Comparison of ENCODE assay signal across 27 cellular contexts in genomic region chr7:148367701-148368475, GRCh38.
A peak's percentile ranks its signal among the peaks of the same experiment; 100 is the strongest.
DNase-seq lines count a peak whose midpoint lies in the region; ATAC-seq, FAIRE-seq and TF ChIP-seq lines count a peak whose summit lies in the region.
"Had no signal": no experiment of that assay in that cellular context is flagged by ENCODE, and none has a peak within 500 bp of the region (broad histone marks: within the 10 kb centered on the region; RNA-seq: fewer than 3 reads in every experiment).

No MANE protein-coding gene starts in this region.

- H3K9me2 ChIP-seq in MM.1S (replicated peaks; ENCODE audit: insufficient read depth, low read length) = no peaks in the 10 kb centered on the region

- H3K36me3 Mint-ChIP-seq in stimulated activated memory B cell treated with anti-CD40 and anti-IgM and Interleukin-4, amounts not matched to agents 10 μg/mL and 1 μg/mL and 100 μg/mL, for 72 hours = peaks cover 8% of the 10 kb centered on the region
- H3K36me3 Mint-ChIP-seq: CD14-positive monocyte had no signal

- H3K4me1 Mint-ChIP-seq in stimulated activated memory B cell treated with anti-CD40 and anti-IgM and Interleukin-4, amounts not matched to agents 10 μg/mL and 1 μg/mL and 100 μg/mL, for 72 hours = peaks cover 7% of the 10 kb centered on the region
- H3K4me1 Mint-ChIP-seq: CD14-positive monocyte, GM23338, nephron progenitor cell had no signal

- no peaks in the 10 kb centered on the region for H4K20me1 ChIP-seq in MM.1S (ENCODE audit: insufficient read depth, low read length)
- H4K20me1 ChIP-seq in GM12878 (ENCODE audit: control insufficient read depth, insufficient read depth) = no peaks in the 10 kb centered on the region

- H3K36me3 ChIP-seq in MM.1S (replicated peaks; ENCODE audit: insufficient read depth, low read length) = no peaks in the 10 kb centered on the region
- H3K36me3 ChIP-seq in GM12878 (ENCODE audit: control insufficient read depth in 2 of 2, insufficient read depth in 2 of 2, low read length in 1 of 2) = no peaks in the 10 kb centered on the region
- H3K36me3 ChIP-seq: breast epithelium, pancreas, transverse colon had no signal

- 19% methylated on average over 11 of the region's 11 CpGs for WGBS in GM12878 (ENCODE audit: insufficient coverage, insufficient replicate concordance, low lambda C conversion rate, missing lambda C conversion rate)

- H3F3A ChIP-seq in MM.1S (ENCODE audit: insufficient read depth, low read length) = no peaks in the 10 kb centered on the region

- intact Hi-C loops in GM12878 (cut with micrococcal nuclease; ENCODE audit: unreplicated experiment) = no loop called here

- H3K4me1 ChIP-seq in MM.1S (ENCODE audit: low read length) (peaks cover 7% of the 10 kb centered on the region), GM12878 (ENCODE audit: control insufficient read depth, insufficient read depth, low read length) (no peaks in the 10 kb centered on the region)
- H3K4me1 ChIP-seq: breast epithelium, pancreas, transverse colon had no signal

- no peak overlapping the region for H3K9ac ChIP-seq in MM.1S (ENCODE audit: low read length)
- H3K9ac ChIP-seq in GM12878 (ENCODE audit: control insufficient read depth, insufficient read depth, low read length) = no peak overlapping the region

- SMC1A ChIA-PET in GM12878 (lab: Charles Lee; ENCODE audit: uncharacterized antibody, unreplicated experiment) = interaction anchor here (0.5 to 0.6 kb wide), 2 partner anchors 170 to 355 kb away, joined by 3 read pairs; no protein-coding TSS in a partner anchor

- in situ Hi-C loops in GM12878 (cut with MboI) = no loop called here

- BruUV-seq in GM12878 (replicated peaks; lab: Mats Ljungman, UMichigan) = no TSS peak

- TF ChIP-seq CTCF in GM10266 (IDR thresholded peaks at IDR 0.05; ENCODE audit: control insufficient read depth, insufficient read depth, low read depth, missing control alignments) = no peak
- TF ChIP-seq CTCF in MM.1S (IDR thresholded peaks at IDR 0.05; ENCODE audit: low read length) = no peak
- no peak for TF ChIP-seq CTCF in GM12878 (IDR thresholded peaks at IDR 0.05 in 2 of 3, conservative IDR thresholded peaks at IDR 0.05 in 1 of 3; ENCODE audit: control insufficient read depth in 2 of 3, extremely low read depth in 1 of 3, insufficient read depth in 1 of 3, low read depth in 3 of 3, low read length in 3 of 3)

- no peak overlapping the region for H3K27ac ChIP-seq in MM.1S (ENCODE audit: low read length)
- no peak overlapping the region for H3K27ac ChIP-seq in GM12878 (ENCODE audit: control insufficient read depth, insufficient read depth)
- no peak overlapping the region for H3K27ac ChIP-seq in caudate nucleus (ENCODE audit: low read depth, low read length)
- H3K27ac ChIP-seq: breast epithelium, pancreas, transverse colon had no signal

- DNase-seq in GM10266 (ENCODE audit: extremely low spot score) (peak; percentile 27), MM.1S (no peak), GM12878 (ENCODE audit: low read depth, low spot score) (no peak), A172 (ENCODE audit: low spot score) (no peak), caudate nucleus (lab: John Stamatoyannopoulos, UW) (no peak)
- DNase-seq: activated CD4-positive, alpha-beta T cell treated with anti-CD3 and anti-CD28 coated beads, Interleukin-2, amount 50 U/mL, for 48 hours; activated naive CD4-positive, alpha-beta T cell treated with anti-CD3 and anti-CD28 coated beads, Interleukin-2, amount 50 U/mL, for 16 hours; amygdala; Calu3; KBM-7; NCI-H1436 treated with DMSO at 0.1 percent for 48 hours; NCI-H510A; nephron progenitor cell; pancreas; SHP77 treated with DMSO at 0.1 percent for 48 hours; stimulated activated CD4-positive, alpha-beta T cell treated with anti-CD3 and anti-CD28 coated beads, Interleukin-1b, Interleukin-23, amount 100 ng/mL, for 48 hours; SW 1271; transverse colon had no signal

- H3K4me3 Mint-ChIP-seq in stimulated activated memory B cell treated with anti-CD40 and anti-IgM and Interleukin-4, amounts not matched to agents 10 μg/mL and 1 μg/mL and 100 μg/mL, for 72 hours = no peak overlapping the region
- H3K4me3 Mint-ChIP-seq: activated T-helper 1 cell treated with anti-CD3 and anti-CD28 coated beads, Interleukin-12 subunit alpha, Interleukin-12 subunit beta, Interleukin-2, Interleukin-4 antibody, amounts not matched to agents 30 ng/mL and 10 ng/mL and 1 ng/mL, durations not matched to agents 14 hours and 24 hours and 36 hours; CD14-positive monocyte; GM23338; nephron progenitor cell had no signal

- peaks cover 5% of the 10 kb centered on the region for H3K9me3 Mint-ChIP-seq in stimulated activated memory B cell treated with anti-CD40 and anti-IgM and Interleukin-4, amounts not matched to agents 10 μg/mL and 1 μg/mL and 100 μg/mL, for 72 hours

- no peak overlapping the region for H3K4me3 ChIP-seq in MM.1S (ENCODE audit: low read length)
- no peak overlapping the region for H3K4me3 ChIP-seq in GM12878
- H3K4me3 ChIP-seq: breast epithelium, GM23338, pancreas, smooth muscle cell, transverse colon had no signal

- RAD21 ChIA-PET in GM12878 (lab: Charles Lee; ENCODE audit: unreplicated experiment) = interaction anchor here (1.2 kb wide), 1 partner anchor 31 kb away, joined by 4 read pairs; no protein-coding TSS in a partner anchor

- TF ChIP-seq POLR2A in GM12878 (IDR thresholded peaks at IDR 0.05; ENCODE audit: low read depth, low read length) = no peak

- H3K79me2 ChIP-seq in MM.1S (ENCODE audit: low read length) (no peaks in the 10 kb centered on the region), GM12878 (ENCODE audit: control insufficient read depth, insufficient read depth, low read length) (no peaks in the 10 kb centered on the region)

- H3K9me3 ChIP-seq in MM.1S (replicated peaks; ENCODE audit: insufficient read depth, low read length) (no peaks in the 10 kb centered on the region), GM12878 (replicated peaks; ENCODE audit: control insufficient read depth, insufficient read depth, low read length) (no peaks in the 10 kb centered on the region; the same call in 1 of the 3 replicates)
- H3K9me3 ChIP-seq: pancreas, transverse colon had no signal

- peak overlapping the region; percentile 58 for H3K27ac Mint-ChIP-seq in stimulated activated memory B cell treated with anti-CD40 and anti-IgM and Interleukin-4, amounts not matched to agents 10 μg/mL and 1 μg/mL and 100 μg/mL, for 72 hours
- H3K27ac Mint-ChIP-seq: activated T-helper 1 cell treated with anti-CD3 and anti-CD28 coated beads, Interleukin-12 subunit alpha, Interleukin-12 subunit beta, Interleukin-2, Interleukin-4 antibody, amounts not matched to agents 30 ng/mL and 10 ng/mL and 1 ng/mL, durations not matched to agents 14 hours and 24 hours and 36 hours; CD14-positive monocyte; GM23338; nephron progenitor cell had no signal

- H2AFZ ChIP-seq in MM.1S (ENCODE audit: low read length) (peak overlapping the region; percentile 49; the same call in 1 of the 2 replicates), GM12878 (ENCODE audit: control insufficient read depth, low read depth, low read length) (no peak overlapping the region)
- H2AFZ ChIP-seq: GM23338 had no signal

- ATAC-seq in GM12878 (peak; percentile 25; the same call in 1 of the 3 replicates), GM21423 (IDR thresholded peaks at IDR 0.05; ENCODE audit: unreplicated experiment) (no peak)
- ATAC-seq in stimulated activated memory B cell treated with anti-CD40 and anti-IgM and Interleukin-4, amounts not matched to agents 10 μg/mL and 1 μg/mL and 100 μg/mL, for 72 hours = no peak
- ATAC-seq: GM23338, Panc1, pancreas had no signal

- no peak for FAIRE-seq in GM12878 (lab: Jason Lieb, UNC)
- FAIRE-seq: GM12891, pancreas had no signal

- no peaks in the 10 kb centered on the region for H3K27me3 Mint-ChIP-seq in stimulated activated memory B cell treated with anti-CD40 and anti-IgM and Interleukin-4, amounts not matched to agents 10 μg/mL and 1 μg/mL and 100 μg/mL, for 72 hours

- no peak for TF ChIP-seq EP300 in GM12878 (IDR thresholded peaks at IDR 0.05; ENCODE audit: borderline replicate concordance in 1 of 2, control insufficient read depth in 1 of 2, low read depth in 2 of 2, low read length in 2 of 2)

- CTCF ChIA-PET in GM12878 (lab: Yijun Ruan, JAX) = interaction anchor here (1.0 kb wide), 1 partner anchor 102 kb away, joined by 3 read pairs; no protein-coding TSS in a partner anchor

- POLR2A ChIA-PET in GM12878 (lab: Charles Lee) = no interaction called here

- H3K27me3 ChIP-seq in MM.1S (replicated peaks; ENCODE audit: insufficient read depth, low read length) (no peaks in the 10 kb centered on the region), GM12878 (replicated peaks in 1 of 2; ENCODE audit: control insufficient read depth in 2 of 2, insufficient read depth in 2 of 2, low read length in 1 of 2) (no peaks in the 10 kb centered on the region)
- H3K27me3 ChIP-seq: breast epithelium, pancreas, transverse colon had no signal

- H3K4me2 ChIP-seq in MM.1S (ENCODE audit: low read depth, low read length) = peak overlapping the region; percentile 47
- no peak overlapping the region for H3K4me2 ChIP-seq in GM12878 (ENCODE audit: control insufficient read depth, insufficient read depth)
- H3K4me2 ChIP-seq: GM23338, smooth muscle cell had no signal

- no peak for TF ChIP-seq RAD21 in GM12878 (IDR thresholded peaks at IDR 0.05; ENCODE audit: insufficient read depth, low read depth, low read length)

TF ChIP-seq in GM12878, 131 proteins besides CTCF, POLR2A, EP300 and RAD21 (continues in another document):
- no peak for TF ChIP-seq SRF (IDR thresholded peaks at IDR 0.05; ENCODE audit: low read depth in 2 of 2, low read length in 2 of 2)
- TF ChIP-seq RUNX3 (IDR thresholded peaks at IDR 0.05; ENCODE audit: low read length) = no peak
- TF ChIP-seq, protein P1, sequence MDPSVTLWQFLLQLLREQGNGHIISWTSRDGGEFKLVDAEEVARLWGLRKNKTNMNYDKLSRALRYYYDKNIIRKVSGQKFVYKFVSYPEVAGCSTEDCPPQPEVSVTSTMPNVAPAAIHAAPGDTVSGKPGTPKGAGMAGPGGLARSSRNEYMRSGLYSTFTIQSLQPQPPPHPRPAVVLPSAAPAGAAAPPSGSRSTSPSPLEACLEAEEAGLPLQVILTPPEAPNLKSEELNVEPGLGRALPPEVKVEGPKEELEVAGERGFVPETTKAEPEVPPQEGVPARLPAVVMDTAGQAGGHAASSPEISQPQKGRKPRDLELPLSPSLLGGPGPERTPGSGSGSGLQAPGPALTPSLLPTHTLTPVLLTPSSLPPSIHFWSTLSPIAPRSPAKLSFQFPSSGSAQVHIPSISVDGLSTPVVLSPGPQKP (IDR thresholded peaks at IDR 0.05; ENCODE audit: low read depth, low read length) = no peak
- no peak for TF ChIP-seq ZNF207 (IDR thresholded peaks at IDR 0.05; ENCODE audit: borderline replicate concordance)
